In the genomic region with DNA sequence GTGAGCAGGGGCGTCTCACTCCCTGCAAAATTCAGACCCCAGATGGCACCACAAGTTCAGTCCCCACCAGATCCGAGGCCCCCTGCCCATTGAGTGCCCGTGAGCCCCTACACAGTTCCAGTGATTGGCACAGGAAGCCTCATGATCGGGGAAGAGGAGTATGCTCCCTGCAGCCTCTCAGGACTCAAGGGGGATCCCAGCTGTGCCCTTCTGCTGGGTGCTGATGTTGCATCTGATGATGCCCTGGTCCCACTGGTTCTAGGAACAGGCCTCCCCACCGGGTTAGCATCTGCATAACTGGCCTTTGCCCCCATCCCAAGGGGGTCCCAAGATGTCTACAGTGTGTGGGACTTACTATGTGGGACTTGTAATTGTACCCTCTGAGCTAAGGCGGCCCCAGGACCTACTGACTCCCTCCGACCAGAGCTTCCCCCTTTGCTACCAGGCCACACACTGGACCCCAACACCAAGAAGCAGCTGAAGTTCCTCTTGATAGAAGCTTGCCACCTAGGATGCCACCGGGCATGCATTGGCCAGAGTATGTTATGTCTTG, we compare ENCODE assay signal across 19 cellular contexts. TPM values are rescaled to one million over a fixed set of nuclear protein-coding genes. Genes with fewer than 3 reads are reported as not detected.
DNase-seq lines count a peak whose midpoint lies in the region; ATAC-seq and TF ChIP-seq lines count a peak whose summit lies in the region.
"Had no signal": no experiment of that assay in that cellular context is flagged by ENCODE, and none has a peak within 500 bp of the region (broad histone marks: within the 10 kb centered on the region; RNA-seq: fewer than 3 reads in every experiment).

No MANE protein-coding gene starts in this region.

- no peak overlapping the region for H3K4ac ChIP-seq in neuronal stem cell (ENCODE audit: low read length)

- H3K14ac ChIP-seq in neuronal stem cell (ENCODE audit: low read length) = no peak overlapping the region

- H3K79me2 ChIP-seq in SK-N-SH (ENCODE audit: insufficient read depth) (no peaks in the 10 kb centered on the region), HCT116 (ENCODE audit: insufficient read depth, low read length) (no peaks in the 10 kb centered on the region)

- H3K36me3 ChIP-seq in SK-N-SH (replicated peaks in 1 of 2; ENCODE audit: control insufficient read depth in 1 of 2, insufficient read depth in 2 of 2, low read length in 1 of 2) (no peaks in the 10 kb centered on the region), HCT116 (ENCODE audit: control insufficient read depth in 1 of 2, insufficient read depth in 2 of 2, low read length in 2 of 2) (no peaks in the 10 kb centered on the region), neuronal stem cell (replicated peaks in 1 of 2; ENCODE audit: control insufficient read depth in 2 of 2, insufficient read depth in 2 of 2, low read length in 2 of 2) (no peaks in the 10 kb centered on the region)

- POLR2A ChIA-PET in SK-N-SH (lab: Yijun Ruan, JAX) (no interaction called here), HCT116 (lab: Charles Lee) (no interaction called here)

- DNase-seq in SK-N-SH (peak; percentile 8), HCT116 (ENCODE audit: low read depth, low spot score) (no peak), epidermal melanocyte (ENCODE audit: insufficient read length, low spot score) (peak; percentile 2), neuronal stem cell (ENCODE audit: low spot score) (no peak)
- DNase-seq: AML-193; CD4-positive, alpha-beta T cell; DMS79 treated with DMSO at 0.1 percent for 48 hours; GF-D8; KBM-7 had no signal

- ATAC-seq in SK-N-SH treated with all-trans-retinoic acid at 6 μM for 48 hours (no peak), HCT116 (no peak), HG03280 (IDR thresholded peaks at IDR 0.05; ENCODE audit: unreplicated experiment) (no peak), GM18868 (IDR thresholded peaks at IDR 0.05; ENCODE audit: unreplicated experiment) (no peak), HG03196 (IDR thresholded peaks at IDR 0.05; ENCODE audit: unreplicated experiment) (no peak)
- ATAC-seq: A549, HepG2 had no signal

- no peak overlapping the region for H4K8ac ChIP-seq in neuronal stem cell (ENCODE audit: low read depth, low read length)

- TF ChIP-seq EP300 in SK-N-SH (IDR thresholded peaks at IDR 0.05; ENCODE audit: borderline replicate concordance in 1 of 2, low read depth in 1 of 2, low read length in 1 of 2) = no peak

- BruUV-seq in HCT116 (replicated peaks; lab: Mats Ljungman, UMichigan) = no TSS peak

- H3K9ac ChIP-seq in SK-N-SH (no peak overlapping the region), HCT116 (ENCODE audit: low read length) (no peak overlapping the region), neuronal stem cell (ENCODE audit: low read depth, low read length, poor library complexity) (no peak overlapping the region)

- H3K23ac ChIP-seq in neuronal stem cell (ENCODE audit: low read depth, low read length, poor library complexity) = no peak overlapping the region

- no peak overlapping the region for H2AFZ ChIP-seq in SK-N-SH (ENCODE audit: low read depth)
- H2AFZ ChIP-seq in HCT116 (ENCODE audit: low read depth, low read length, poor library complexity, severe bottlenecking) = no peak overlapping the region
- H2AFZ ChIP-seq in neuronal stem cell (ENCODE audit: low read length) = no peak overlapping the region

- H2BK12ac ChIP-seq in neuronal stem cell (ENCODE audit: low read length) = no peak overlapping the region

- no peak overlapping the region for H2BK15ac ChIP-seq in neuronal stem cell (ENCODE audit: low read length)

- H3K4me1 ChIP-seq in SK-N-SH (ENCODE audit: control insufficient read depth in 1 of 2, insufficient read depth in 2 of 2, low read depth in 1 of 2, low read length in 1 of 2) (no peaks in the 10 kb centered on the region; a peak in 1 of 4 replicates), HCT116 (ENCODE audit: control insufficient read depth in 1 of 2, insufficient read depth in 2 of 2, low read length in 2 of 2) (peaks cover 5 to 14% of the 10 kb centered on the region in 2 experiments; a peak in 3 of 4 replicates), neuronal stem cell (ENCODE audit: control insufficient read depth in 2 of 2, insufficient read depth in 1 of 2, low read depth in 1 of 2, low read length in 2 of 2) (peaks cover 0 to 11% of the 10 kb centered on the region in 2 donors)
- H3K4me1 ChIP-seq: A549 had no signal

- H3K4me2 ChIP-seq in SK-N-SH (no peak overlapping the region), HCT116 (ENCODE audit: low read length) (0 out of 2 replicates have a peak overlapping the region, but pooled peaks have one; percentile 10), neuronal stem cell (ENCODE audit: insufficient read depth, low read length, poor library complexity, severe bottlenecking) (no peak overlapping the region)
- H3K4me2 ChIP-seq: A549 had no signal

- H3K9me2 ChIP-seq in SK-N-SH = no peaks in the 10 kb centered on the region
- no peaks in the 10 kb centered on the region for H3K9me2 ChIP-seq in HCT116 (ENCODE audit: insufficient read depth)

- H3K9me3 ChIP-seq in SK-N-SH (no peaks in the 10 kb centered on the region), HCT116 (ENCODE audit: control insufficient read depth in 1 of 2, insufficient read depth in 1 of 2, low read depth in 1 of 2, low read length in 2 of 2) (no peaks in the 10 kb centered on the region), neuronal stem cell (replicated peaks in 1 of 2; ENCODE audit: control insufficient read depth in 2 of 2, insufficient read depth in 1 of 2, low read depth in 1 of 2, low read length in 2 of 2) (peaks cover 0 to 4% of the 10 kb centered on the region in 2 donors)
- H3K9me3 ChIP-seq: A549 had no signal

- no peak overlapping the region for H2BK5ac ChIP-seq in neuronal stem cell (ENCODE audit: low read length)

- H3K4me3 ChIP-seq in SK-N-SH (ENCODE audit: low read depth in 2 of 2, low read length in 1 of 2) (no peak overlapping the region), HCT116 (replicated peaks in 1 of 2; ENCODE audit: low read depth in 1 of 2, low read length in 2 of 2) (no peak overlapping the region), neuronal stem cell (ENCODE audit: low read length in 2 of 2) (no peak overlapping the region)
- H3K4me3 ChIP-seq: A549 had no signal

- H3K18ac ChIP-seq in neuronal stem cell (ENCODE audit: low read length) = peak overlapping the region; percentile 44

- TF ChIP-seq RAD21 in SK-N-SH (IDR thresholded peaks at IDR 0.05; ENCODE audit: low read length) = no peak
- no peak for TF ChIP-seq RAD21 in HCT116 (IDR thresholded peaks at IDR 0.05; ENCODE audit: low read depth)

- H3K27me3 ChIP-seq in SK-N-SH (ENCODE audit: insufficient read depth) (peaks cover 81% of the 10 kb centered on the region), HCT116 (ENCODE audit: insufficient read depth, low read length) (no peaks in the 10 kb centered on the region), neuronal stem cell (ENCODE audit: control insufficient read depth in 3 of 3, insufficient read depth in 3 of 3, low read depth in 1 of 3, low read length in 3 of 3) (peaks cover 23 to 90% (median 35%) of the 10 kb centered on the region in 3 experiments)

- peaks cover 2% of the 10 kb centered on the region for H3K79me1 ChIP-seq in neuronal stem cell (ENCODE audit: low read depth, low read length)

- H4K91ac ChIP-seq in neuronal stem cell (ENCODE audit: low read depth, low read length, poor library complexity) = no peak overlapping the region

- TF ChIP-seq CTCF in SK-N-SH (IDR thresholded peaks at IDR 0.05) (no peak), HCT116 (IDR thresholded peaks at IDR 0.05 in 2 of 3, conservative IDR thresholded peaks at IDR 0.05 in 1 of 3; ENCODE audit: borderline replicate concordance in 1 of 3, insufficient read depth in 1 of 3, low read depth in 2 of 3, low read length in 2 of 3) (no peak)

- 49% methylated on average over 5 of the region's 8 CpGs for WGBS in SK-N-SH (ENCODE audit: low lambda C conversion rate)
- no CpG with 5 or more reads among the region's 8 CpGs for WGBS in neuronal stem cell (ENCODE audit: extremely low coverage in 2 of 2, insufficient read length in 2 of 2, insufficient replicate concordance in 1 of 2), 2 donors

- H2AK5ac ChIP-seq in neuronal stem cell (ENCODE audit: low read depth, low read length) = peak overlapping the region; percentile 73

- RAD21 ChIA-PET in HCT116 (lab: Charles Lee; ENCODE audit: low non-redundant PET in 1 of 2, low total read pairs in 2 of 2, uncharacterized antibody in 2 of 2, unreplicated experiment in 2 of 2) = no interaction called here

- no peak overlapping the region for H2BK120ac ChIP-seq in neuronal stem cell (ENCODE audit: low read depth, low read length)

- H3F3A ChIP-seq in SK-N-SH (replicated peaks; ENCODE audit: insufficient read depth) = no peaks in the 10 kb centered on the region

- H4K20me1 ChIP-seq in SK-N-SH (ENCODE audit: insufficient read depth) (no peaks in the 10 kb centered on the region), HCT116 (ENCODE audit: insufficient read depth) (no peaks in the 10 kb centered on the region)

- CTCF ChIA-PET in SK-N-SH (lab: Yijun Ruan, JAX) = interaction anchor here (1.3 kb wide), 1 partner anchor 490 kb away, joined by 4 read pairs; no protein-coding TSS in a partner anchor
- CTCF ChIA-PET in HCT116 (lab: Charles Lee) = no interaction called here

- H3K27ac ChIP-seq in SK-N-SH (ENCODE audit: low read depth in 2 of 2, low read length in 1 of 2) (no peak overlapping the region), HCT116 (ENCODE audit: low read depth, low read length) (no peak overlapping the region), neuronal stem cell (replicated peaks; ENCODE audit: low read length) (no peak overlapping the region)
- H3K27ac ChIP-seq: 22Rv1, A549, C4-2B had no signal

- TF ChIP-seq POLR2A in HCT116 (IDR thresholded peaks at IDR 0.05; ENCODE audit: borderline replicate concordance, extremely low read depth, insufficient read depth, insufficient read length) = no peak

- intact Hi-C loops in HCT116 (cut with micrococcal nuclease) = no loop called here

RNA-seq across cellular contexts. Expression of a gene that starts 8.6 kb away (rescaled TPM):
- not detected in 2 replicates for polyA plus RNA-seq in SK-N-SH (2012; rRNA removed)
- polyA plus RNA-seq in SK-N-SH (2012; cell fraction: cytosol; rRNA removed) = not detected in 2 replicates
- polyA plus RNA-seq in SK-N-SH (2012; cell fraction: nucleus; rRNA removed) = not detected in 2 replicates
- total RNA-seq in HCT116 (2021; ENCODE audit: unreplicated experiment) = 0.10 TPM
- 0.05 TPM in 1 of 2 replicates, not detected in the other for polyA plus RNA-seq in HCT116 (2012)
- polyA plus RNA-seq in neuronal stem cell (2013, experiment 1 of 2) = not detected
- polyA plus RNA-seq in neuronal stem cell (2013, experiment 2 of 2) = not detected
- total RNA-seq: CD4-positive, alpha-beta T cell; HepG2 had no signal
- polyA plus RNA-seq: BJ, HepG2, IgD-negative memory B cell had no signal

RNA-seq across cellular contexts. Expression of a gene that starts 36.7 kb away (rescaled TPM):
- polyA plus RNA-seq in SK-N-SH (2012; rRNA removed) = not detected in 2 replicates
- polyA plus RNA-seq in SK-N-SH (2012; cell fraction: cytosol; rRNA removed) = not detected in 2 replicates
- polyA plus RNA-seq in SK-N-SH (2012; cell fraction: nucleus; rRNA removed) = not detected in 2 replicates
- 0.34 TPM for total RNA-seq in HCT116 (2021; ENCODE audit: unreplicated experiment)
- 0.05 TPM in 1 of 2 replicates, not detected in the other for polyA plus RNA-seq in HCT116 (2012)
- polyA plus RNA-seq in neuronal stem cell (2013, experiment 1 of 2) = not detected
- not detected for polyA plus RNA-seq in neuronal stem cell (2013, experiment 2 of 2)
- total RNA-seq: CD4-positive, alpha-beta T cell; HepG2 had no signal
- polyA plus RNA-seq: BJ, HepG2, IgD-negative memory B cell had no signal

RNA-seq across cellular contexts. Expression of a gene that starts 40.7 kb away (rescaled TPM):
- not detected in 2 replicates for polyA plus RNA-seq in SK-N-SH (2012; rRNA removed)
- not detected in 2 replicates for polyA plus RNA-seq in SK-N-SH (2012; cell fraction: cytosol; rRNA removed)
- not detected in 2 replicates for polyA plus RNA-seq in SK-N-SH (2012; cell fraction: nucleus; rRNA removed)
- total RNA-seq in HCT116 (2021; ENCODE audit: unreplicated experiment) = not detected
- polyA plus RNA-seq in HCT116 (2012) = not detected in 2 replicates
- not detected for polyA plus RNA-seq in neuronal stem cell (2013, experiment 1 of 2)
- not detected for polyA plus RNA-seq in neuronal stem cell (2013, experiment 2 of 2)
- total RNA-seq: CD4-positive, alpha-beta T cell; HepG2 had no signal
- polyA plus RNA-seq: BJ, HepG2, IgD-negative memory B cell had no signal

Comparison
In these comparisons a context has a peak if more than half of its experiments do, and no peak if none do; other contexts are left out.
1. DNase-seq: peak in SK-N-SH (single experiment) and epidermal melanocyte (single experiment); none in HCT116 (single experiment) and neuronal stem cell (single experiment).